In the genomic region with DNA sequence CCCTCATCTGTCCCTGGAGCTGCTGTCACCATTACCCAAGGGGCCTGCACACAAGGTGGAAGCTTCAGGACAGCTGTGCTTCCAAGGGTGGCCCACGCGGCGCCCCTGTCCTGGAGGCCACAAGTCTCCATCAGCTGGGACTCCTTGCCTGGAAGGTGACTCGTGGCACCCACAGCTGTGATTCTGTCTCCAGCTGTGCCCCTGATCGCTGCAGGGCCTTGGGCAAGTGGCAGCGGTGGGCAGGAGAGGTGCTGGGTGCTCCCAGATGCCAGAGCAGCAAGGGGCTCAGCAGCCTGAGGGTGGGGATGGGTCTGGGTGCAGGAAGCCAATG, we compare ENCODE assay signal across 1 cellular context.
TF ChIP-seq lines count a peak whose summit lies in the region.

No MANE protein-coding gene starts in this region.

TF ChIP-seq in HepG2, 621 proteins besides CTCF, POLR2A, EP300 and RAD21:
- TF ChIP-seq CREB1 (IDR thresholded peaks at IDR 0.05), result no peak
- no peak for TF ChIP-seq CREB1 (CRISPR knock-in tag; IDR thresholded peaks at IDR 0.05)
- TF ChIP-seq, protein P1, sequence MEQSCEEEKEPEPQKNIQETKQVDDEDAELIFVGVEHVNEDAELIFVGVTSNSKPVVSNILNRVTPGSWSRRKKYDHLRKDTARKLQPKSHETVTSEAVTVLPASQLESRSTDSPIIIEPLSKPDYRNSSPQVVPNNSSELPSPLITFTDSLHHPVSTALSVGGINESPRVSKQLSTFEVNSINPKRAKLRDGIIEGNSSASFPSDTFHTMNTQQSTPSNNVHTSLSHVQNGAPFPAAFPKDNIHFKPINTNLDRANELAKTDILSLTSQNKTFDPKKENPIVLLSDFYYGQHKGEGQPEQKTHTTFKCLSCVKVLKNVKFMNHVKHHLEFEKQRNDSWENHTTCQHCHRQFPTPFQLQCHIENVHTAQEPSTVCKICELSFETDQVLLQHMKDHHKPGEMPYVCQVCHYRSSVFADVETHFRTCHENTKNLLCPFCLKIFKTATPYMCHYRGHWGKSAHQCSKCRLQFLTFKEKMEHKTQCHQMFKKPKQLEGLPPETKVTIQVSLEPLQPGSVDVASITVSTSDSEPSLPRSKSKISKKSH (CRISPR knock-in tag; IDR thresholded peaks at IDR 0.05; ENCODE audit: borderline replicate concordance), result 0 out of 2 replicates have a peak, but pooled peaks have one; percentile 32
- no peak for TF ChIP-seq YEATS2 (CRISPR knock-in tag; IDR thresholded peaks at IDR 0.05; ENCODE audit: borderline replicate concordance)
- 0 out of 2 replicates have a peak, but pooled peaks have one; percentile 5 for TF ChIP-seq SPEN (CRISPR knock-in tag; IDR thresholded peaks at IDR 0.05; ENCODE audit: low read depth)
- TF ChIP-seq ZKSCAN8 (CRISPR knock-in tag; IDR thresholded peaks at IDR 0.05; ENCODE audit: borderline replicate concordance), result no peak
- peak; percentile 30 for TF ChIP-seq AGO2 (optimal IDR thresholded peaks at IDR 0.05; ENCODE audit: low read depth, low read length)
- TF ChIP-seq, protein P2, sequence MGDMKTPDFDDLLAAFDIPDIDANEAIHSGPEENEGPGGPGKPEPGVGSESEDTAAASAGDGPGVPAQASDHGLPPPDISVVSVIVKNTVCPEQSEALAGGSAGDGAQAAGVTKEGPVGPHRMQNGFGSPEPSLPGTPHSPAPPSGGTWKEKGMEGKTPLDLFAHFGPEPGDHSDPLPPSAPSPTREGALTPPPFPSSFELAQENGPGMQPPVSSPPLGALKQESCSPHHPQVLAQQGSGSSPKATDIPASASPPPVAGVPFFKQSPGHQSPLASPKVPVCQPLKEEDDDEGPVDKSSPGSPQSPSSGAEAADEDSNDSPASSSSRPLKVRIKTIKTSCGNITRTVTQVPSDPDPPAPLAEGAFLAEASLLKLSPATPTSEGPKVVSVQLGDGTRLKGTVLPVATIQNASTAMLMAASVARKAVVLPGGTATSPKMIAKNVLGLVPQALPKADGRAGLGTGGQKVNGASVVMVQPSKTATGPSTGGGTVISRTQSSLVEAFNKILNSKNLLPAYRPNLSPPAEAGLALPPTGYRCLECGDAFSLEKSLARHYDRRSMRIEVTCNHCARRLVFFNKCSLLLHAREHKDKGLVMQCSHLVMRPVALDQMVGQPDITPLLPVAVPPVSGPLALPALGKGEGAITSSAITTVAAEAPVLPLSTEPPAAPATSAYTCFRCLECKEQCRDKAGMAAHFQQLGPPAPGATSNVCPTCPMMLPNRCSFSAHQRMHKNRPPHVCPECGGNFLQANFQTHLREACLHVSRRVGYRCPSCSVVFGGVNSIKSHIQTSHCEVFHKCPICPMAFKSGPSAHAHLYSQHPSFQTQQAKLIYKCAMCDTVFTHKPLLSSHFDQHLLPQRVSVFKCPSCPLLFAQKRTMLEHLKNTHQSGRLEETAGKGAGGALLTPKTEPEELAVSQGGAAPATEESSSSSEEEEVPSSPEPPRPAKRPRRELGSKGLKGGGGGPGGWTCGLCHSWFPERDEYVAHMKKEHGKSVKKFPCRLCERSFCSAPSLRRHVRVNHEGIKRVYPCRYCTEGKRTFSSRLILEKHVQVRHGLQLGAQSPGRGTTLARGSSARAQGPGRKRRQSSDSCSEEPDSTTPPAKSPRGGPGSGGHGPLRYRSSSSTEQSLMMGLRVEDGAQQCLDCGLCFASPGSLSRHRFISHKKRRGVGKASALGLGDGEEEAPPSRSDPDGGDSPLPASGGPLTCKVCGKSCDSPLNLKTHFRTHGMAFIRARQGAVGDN (CRISPR knock-in tag; IDR thresholded peaks at IDR 0.05), result peak; percentile 67
